Comparison of ENCODE assay signal across 2 cellular contexts in the genomic region with DNA sequence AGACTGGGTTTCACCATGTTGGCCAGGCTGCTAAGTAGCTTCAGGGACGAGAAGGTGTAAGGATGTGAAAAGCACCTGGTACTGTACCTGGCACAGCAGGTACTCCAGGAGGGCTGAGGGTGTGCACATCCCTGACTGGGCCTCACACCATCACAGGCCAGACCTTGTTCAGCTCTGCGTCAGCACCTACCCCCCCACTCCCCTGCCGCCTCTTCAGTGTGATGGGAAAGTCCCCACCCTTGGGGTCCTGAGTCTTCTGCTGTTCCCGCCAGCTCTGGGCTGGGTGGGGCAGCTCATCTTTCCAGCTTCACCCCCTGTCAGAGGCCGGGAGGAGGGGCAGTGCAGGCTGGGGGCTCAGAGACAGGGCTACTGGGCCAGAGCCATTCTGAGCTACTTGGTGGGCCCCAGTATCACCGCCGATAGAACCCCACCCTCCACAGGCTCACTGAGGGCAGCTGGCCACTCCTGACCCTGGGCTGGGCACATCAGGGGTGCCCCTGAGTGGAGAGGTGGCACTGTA.
A peak's percentile ranks its signal among the peaks of the same experiment; 100 is the strongest.
TF ChIP-seq lines count a peak whose summit lies in the region.

No MANE protein-coding gene starts in this region.

TF ChIP-seq in IMR-90, 13 proteins besides CTCF, POLR2A, EP300 and RAD21:
- TF ChIP-seq, protein P1, sequence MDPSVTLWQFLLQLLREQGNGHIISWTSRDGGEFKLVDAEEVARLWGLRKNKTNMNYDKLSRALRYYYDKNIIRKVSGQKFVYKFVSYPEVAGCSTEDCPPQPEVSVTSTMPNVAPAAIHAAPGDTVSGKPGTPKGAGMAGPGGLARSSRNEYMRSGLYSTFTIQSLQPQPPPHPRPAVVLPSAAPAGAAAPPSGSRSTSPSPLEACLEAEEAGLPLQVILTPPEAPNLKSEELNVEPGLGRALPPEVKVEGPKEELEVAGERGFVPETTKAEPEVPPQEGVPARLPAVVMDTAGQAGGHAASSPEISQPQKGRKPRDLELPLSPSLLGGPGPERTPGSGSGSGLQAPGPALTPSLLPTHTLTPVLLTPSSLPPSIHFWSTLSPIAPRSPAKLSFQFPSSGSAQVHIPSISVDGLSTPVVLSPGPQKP (IDR thresholded peaks at IDR 0.05; ENCODE audit: borderline replicate concordance, low read depth, low read length): no peak
- TF ChIP-seq NFE2L2 (IDR thresholded peaks at IDR 0.05; ENCODE audit: low read depth, low read length) (no peak), MXI1 (IDR thresholded peaks at IDR 0.05; ENCODE audit: borderline replicate concordance, low read depth, low read length) (no peak), CHD1 (IDR thresholded peaks at IDR 0.05; ENCODE audit: low read depth, low read length) (no peak)

TF ChIP-seq in HepG2, 621 proteins besides CTCF, POLR2A, EP300 and RAD21:
- TF ChIP-seq, protein P2, sequence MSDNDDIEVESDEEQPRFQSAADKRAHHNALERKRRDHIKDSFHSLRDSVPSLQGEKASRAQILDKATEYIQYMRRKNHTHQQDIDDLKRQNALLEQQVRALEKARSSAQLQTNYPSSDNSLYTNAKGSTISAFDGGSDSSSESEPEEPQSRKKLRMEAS (IDR thresholded peaks at IDR 0.05): no peak
- TF ChIP-seq, protein P3, sequence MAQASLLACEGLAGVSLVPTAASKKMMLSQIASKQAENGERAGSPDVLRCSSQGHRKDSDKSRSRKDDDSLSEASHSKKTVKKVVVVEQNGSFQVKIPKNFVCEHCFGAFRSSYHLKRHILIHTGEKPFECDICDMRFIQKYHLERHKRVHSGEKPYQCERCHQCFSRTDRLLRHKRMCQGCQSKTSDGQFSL (CRISPR knock-in tag; IDR thresholded peaks at IDR 0.05): peak; percentile 49; the same call in 1 of the 2 replicates
